ENCODE assay signal across 30 cellular contexts in the genomic region with DNA sequence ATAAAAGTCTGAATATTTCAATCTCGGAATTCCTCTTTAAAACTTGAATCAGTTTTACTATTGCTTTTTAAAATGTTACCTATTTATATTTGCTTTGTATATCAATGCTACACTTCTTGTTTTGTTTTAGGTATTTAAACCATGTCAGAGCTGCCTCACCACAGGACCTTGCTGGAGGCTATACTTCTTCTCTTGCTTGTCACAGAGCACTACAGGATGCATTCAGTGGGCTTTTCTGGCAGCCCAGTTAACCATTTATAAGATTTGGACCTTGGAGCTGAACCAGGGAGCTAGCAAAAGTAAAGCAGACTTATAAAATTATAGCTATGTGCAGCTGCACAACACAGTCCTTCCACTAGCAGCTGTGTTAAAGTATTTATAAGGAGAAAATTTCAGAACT. TPM values are rescaled to one million over a fixed set of nuclear protein-coding genes. Genes with fewer than 3 reads are reported as not detected.
A peak's percentile ranks its signal among the peaks of the same experiment; 100 is the strongest.
DNase-seq lines count a peak whose midpoint lies in the region; FAIRE-seq and TF ChIP-seq lines count a peak whose summit lies in the region.
"Had no signal": no experiment of that assay in that cellular context is flagged by ENCODE, and none has a peak within 500 bp of the region (broad histone marks: within the 10 kb centered on the region; RNA-seq: fewer than 3 reads in every experiment).

No MANE protein-coding gene starts in this region.

- H3K4me3 Mint-ChIP-seq in osteocyte (ENCODE audit: unreplicated experiment), result peak overlapping the region; percentile 44
- H3K4me3 Mint-ChIP-seq: activated CD4-positive, alpha-beta T cell treated with anti-CD3 and anti-CD28 coated beads for 36 hours; CD4-positive, alpha-beta T cell; natural killer cell; stimulated activated naive B cell treated with anti-CD40 and anti-IgM and Interleukin-4, amounts not matched to agents 10 μg/mL and 1 μg/mL and 100 μg/mL, for 72 hours had no signal

- no peaks in the 10 kb centered on the region for H3K27me3 Mint-ChIP-seq in osteocyte (ENCODE audit: unreplicated experiment)
- H3K27me3 Mint-ChIP-seq: activated CD4-positive, alpha-beta T cell treated with anti-CD3 and anti-CD28 coated beads for 36 hours; CD4-positive, alpha-beta T cell; stimulated activated naive B cell treated with anti-CD40 and anti-IgM and Interleukin-4, amounts not matched to agents 10 μg/mL and 1 μg/mL and 100 μg/mL, for 72 hours had no signal

- 61% methylated on average over 1 of the region's 1 CpG for WGBS in hepatocyte (ENCODE audit: low lambda C conversion rate, missing lambda C conversion rate)

- H3K36me3 Mint-ChIP-seq in osteocyte (ENCODE audit: unreplicated experiment), result peaks cover 21% of the 10 kb centered on the region
- H3K36me3 Mint-ChIP-seq: natural killer cell had no signal

- no peaks in the 10 kb centered on the region for H3K9me3 Mint-ChIP-seq in osteocyte (ENCODE audit: unreplicated experiment)
- H3K9me3 Mint-ChIP-seq: activated naive CD4-positive, alpha-beta T cell treated with anti-CD3 and anti-CD28 coated beads, Interleukin-2, amount 50 U/mL, for 72 hours; CD4-positive, alpha-beta T cell; natural killer cell; stimulated activated naive B cell treated with anti-CD40 and anti-IgM and Interleukin-4, amounts not matched to agents 10 μg/mL and 1 μg/mL and 100 μg/mL, for 72 hours had no signal

- no peak for TF ChIP-seq CTCF in hepatocyte (IDR thresholded peaks at IDR 0.05; ENCODE audit: poor library complexity)
- TF ChIP-seq CTCF in osteocyte (IDR thresholded peaks at IDR 0.05), result no peak
- no peak for TF ChIP-seq CTCF in kidney (IDR thresholded peaks at IDR 0.05; ENCODE audit: borderline replicate concordance, extremely low read depth, insufficient read depth)

- DNase-seq in ELF-1 (ENCODE audit: low read depth, low spot score) (peak; percentile 27), SJCRH30 (peak; percentile 45 to 67), hepatocyte (ENCODE audit: low spot score) (no peak), osteocyte (ENCODE audit: extremely low spot score, unreplicated experiment) (no peak), NCI-H187 treated with DMSO at 0.1 percent for 48 hours (lab: John Stamatoyannopoulos, UW) (no peak), kidney (no peak)
- DNase-seq in activated CD8-positive, alpha-beta memory T cell treated with anti-CD3 and anti-CD28 coated beads, Interleukin-2, amount 50 U/mL, for 4 hours, result no peak
- DNase-seq: activated CD4-positive, alpha-beta T cell treated with anti-CD3 and anti-CD28 coated beads for 36 hours; activated effector memory CD4-positive, alpha-beta T cell treated with Interleukin-2 at 50 U/mL for 16 hours; CD4-positive, alpha-beta T cell; DND-41; hypothalamus; KBM-7; left ventricle myocardium superior; midbrain; MM.1S; natural killer cell; NCI-H2029 treated with DMSO at 0.1 percent for 48 hours; NCI-H345; Peyer's patch; SHP77 treated with DMSO at 0.1 percent for 48 hours; stimulated activated naive B cell treated with anti-CD40 and anti-IgM and Interleukin-4, amounts not matched to agents 10 μg/mL and 1 μg/mL and 100 μg/mL, for 72 hours; SW 1271 had no signal

- no peaks in the 10 kb centered on the region for H4K20me1 ChIP-seq in hepatocyte (ENCODE audit: insufficient read depth, poor library complexity, severe bottlenecking)

- FAIRE-seq in kidney (lab: Jason Lieb, UNC), result no peak
- FAIRE-seq: D721Med, GM18507, GM19239, H1 had no signal

- H3K4me2 ChIP-seq in hepatocyte, result peak overlapping the region; percentile 9

- H3K4me3 ChIP-seq in SJCRH30 (no peak overlapping the region), hepatocyte (no peak overlapping the region), kidney (ENCODE audit: low read length in 2 of 2) (no peak overlapping the region)
- H3K4me3 ChIP-seq: breast epithelium, Peyer's patch, suprapubic skin had no signal

- H3K9me3 ChIP-seq in SJCRH30 (replicated peaks), result no peaks in the 10 kb centered on the region
- H3K9me3 ChIP-seq in hepatocyte (ENCODE audit: low read depth), result no peaks in the 10 kb centered on the region
- no peaks in the 10 kb centered on the region for H3K9me3 ChIP-seq in kidney (ENCODE audit: control insufficient read depth in 1 of 2, low read length in 2 of 2)
- H3K9me3 ChIP-seq: breast epithelium, Peyer's patch, suprapubic skin had no signal

- peaks cover 4% of the 10 kb centered on the region for H3K79me2 ChIP-seq in hepatocyte

- no peak overlapping the region for H2AFZ ChIP-seq in hepatocyte

- H3K9ac ChIP-seq in kidney (ENCODE audit: low read length in 2 of 2), result no peak overlapping the region

- intact Hi-C loops in kidney (cut with DNase I), result no loop called here

- H3K27ac ChIP-seq in SJCRH30 (peak overlapping the region; percentile 33), hepatocyte (no peak overlapping the region), kidney (ENCODE audit: low read depth in 2 of 2, low read length in 2 of 2) (no peak overlapping the region)
- H3K27ac ChIP-seq: breast epithelium, Peyer's patch, suprapubic skin had no signal

- H3K4me1 ChIP-seq in SJCRH30 (peaks cover 19% of the 10 kb centered on the region), hepatocyte (ENCODE audit: insufficient read depth) (peaks cover 8% of the 10 kb centered on the region), kidney (ENCODE audit: control insufficient read depth in 1 of 2, insufficient read depth in 1 of 2, low read depth in 1 of 2, low read length in 2 of 2) (no peaks in the 10 kb centered on the region)
- H3K4me1 ChIP-seq: breast epithelium, Peyer's patch, suprapubic skin had no signal

- H3K4me1 Mint-ChIP-seq in osteocyte (ENCODE audit: unreplicated experiment), result peaks cover 61% of the 10 kb centered on the region
- H3K4me1 Mint-ChIP-seq: natural killer cell had no signal

- H3K27me3 ChIP-seq in SJCRH30, result no peaks in the 10 kb centered on the region
- no peaks in the 10 kb centered on the region for H3K27me3 ChIP-seq in hepatocyte
- H3K27me3 ChIP-seq: breast epithelium, Peyer's patch, suprapubic skin had no signal

- no peaks in the 10 kb centered on the region for H3K9me2 ChIP-seq in hepatocyte (replicated peaks; ENCODE audit: insufficient read depth)

- H3K36me3 ChIP-seq in SJCRH30 (peaks cover 16% of the 10 kb centered on the region), hepatocyte (replicated peaks; ENCODE audit: insufficient read depth, low read depth) (no peaks in the 10 kb centered on the region), kidney (ENCODE audit: control insufficient read depth in 1 of 2, insufficient read depth in 2 of 2, low read length in 2 of 2) (no peaks in the 10 kb centered on the region)
- H3K36me3 ChIP-seq: breast epithelium, Peyer's patch had no signal

- H3K27ac Mint-ChIP-seq in osteocyte (ENCODE audit: unreplicated experiment), result peak overlapping the region; percentile 80
- H3K27ac Mint-ChIP-seq: activated CD4-positive, alpha-beta T cell treated with anti-CD3 and anti-CD28 coated beads for 36 hours; activated naive CD4-positive, alpha-beta T cell treated with anti-CD3 and anti-CD28 coated beads, Interleukin-2, amount 50 U/mL, for 72 hours; CD4-positive, alpha-beta T cell; natural killer cell; stimulated activated naive B cell treated with anti-CD40 and anti-IgM and Interleukin-4, amounts not matched to agents 10 μg/mL and 1 μg/mL and 100 μg/mL, for 72 hours had no signal

RNA-seq across cellular contexts. Expression of gene TRMT5, which starts 12.8 kb away (rescaled TPM):
- total RNA-seq in SJCRH30 (2014; rRNA removed; shearing (Covaris generic)), result 16.3 and 19.5 TPM in 2 replicates
- 7.5 and 14.3 TPM in 2 replicates for total RNA-seq in hepatocyte
- polyA plus RNA-seq in hepatocyte, result 4.7 and 6.5 TPM in 2 replicates
- total RNA-seq in osteocyte, result 15.8 and 17.0 TPM in 2 replicates
- total RNA-seq in kidney, result 17.5 TPM
- 5.6 TPM for polyA plus RNA-seq in kidney (ENCODE audit: insufficient read depth, low read depth, low replicate concordance)

RNA-seq across cellular contexts. Expression of gene SLC38A6, which starts 12.9 kb away (rescaled TPM):
- total RNA-seq in SJCRH30 (2014; rRNA removed; shearing (Covaris generic)), result 50.2 and 63.0 TPM in 2 replicates
- total RNA-seq in hepatocyte (26.0 TPM in 2 replicates), osteocyte (61.9 and 63.9 TPM in 2 replicates), kidney (16.6 TPM)
- polyA plus RNA-seq in hepatocyte (16.7 and 17.0 TPM in 2 replicates), kidney (ENCODE audit: insufficient read depth, low read depth, low replicate concordance) (21.9 TPM)

Comparison
In these comparisons a context has a peak if more than half of its experiments do, and no peak if none do; other contexts are left out.
1. DNase-seq: peak in ELF-1 (single experiment) and SJCRH30 (2 of 2); none in hepatocyte (single experiment), osteocyte (single experiment), NCI-H187 treated with DMSO at 0.1 percent for 48 hours (single experiment), kidney (single experiment) and activated CD8-positive, alpha-beta memory T cell treated with anti-CD3 and anti-CD28 coated beads, Interleukin-2, amount 50 U/mL, for 4 hours (single experiment).